8 cellular contexts compared by ENCODE assay signal in the genomic region with DNA sequence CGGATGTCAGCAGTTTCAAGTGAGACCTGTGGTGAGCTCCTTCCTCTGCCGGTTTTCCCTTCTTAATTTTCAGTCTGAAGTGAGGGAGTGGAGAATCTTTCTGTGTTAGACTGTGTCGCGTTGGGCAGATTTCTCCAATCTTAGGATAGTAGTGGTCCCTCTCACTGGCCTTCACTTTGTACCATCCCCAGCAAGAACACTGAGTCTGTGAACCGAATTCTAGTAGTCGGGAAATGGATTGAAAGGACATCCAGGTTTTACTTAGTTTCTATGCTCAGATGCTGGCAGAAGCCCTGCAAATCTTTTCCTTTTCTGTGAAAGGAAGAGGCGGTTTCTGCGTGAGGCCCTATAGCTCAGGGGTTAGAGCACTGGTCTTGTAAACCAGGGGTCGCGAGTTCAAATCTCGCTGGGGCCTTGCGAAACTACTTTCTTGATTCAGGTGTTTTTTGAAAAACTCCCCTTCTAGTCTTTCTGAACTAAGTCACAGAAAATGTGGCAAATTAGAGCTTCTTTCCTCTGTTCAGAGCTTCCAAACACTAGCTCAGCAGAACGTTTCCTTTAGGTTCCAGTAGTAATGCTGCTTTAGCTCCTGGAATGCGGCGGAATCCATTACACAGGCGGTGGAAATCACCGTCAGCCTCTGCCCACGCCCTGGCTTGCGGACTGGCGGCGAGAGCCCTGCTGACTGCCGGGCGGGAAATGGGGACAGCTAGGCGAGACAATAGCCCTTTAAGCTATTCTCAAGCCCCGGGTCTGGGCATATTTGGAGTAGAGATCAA. TPM values are rescaled to one million over a fixed set of nuclear protein-coding genes. Genes with fewer than 3 reads are reported as not detected.
A peak's percentile ranks its signal among the peaks of the same experiment; 100 is the strongest.
DNase-seq lines count a peak whose midpoint lies in the region; ATAC-seq and TF ChIP-seq lines count a peak whose summit lies in the region.

No MANE protein-coding gene starts in this region.

- H3K79me2 ChIP-seq in OCI-LY3 (ENCODE audit: low read length): no peaks in the 10 kb centered on the region

- H3K4me1 ChIP-seq in OCI-LY3 (ENCODE audit: low read length) (peaks cover 10% of the 10 kb centered on the region), mucosa of stomach (ENCODE audit: control insufficient read depth, insufficient read depth, low read length) (peaks cover 20% of the 10 kb centered on the region)

- no peaks in the 10 kb centered on the region for H3K9me3 ChIP-seq in OCI-LY3 (ENCODE audit: insufficient read depth, low read length)
- H3K9me3 ChIP-seq in mucosa of stomach (ENCODE audit: control insufficient read depth, low read length): no peaks in the 10 kb centered on the region

- no peaks in the 10 kb centered on the region for H3K27me3 ChIP-seq in OCI-LY3 (ENCODE audit: low read depth, low read length)
- H3K27me3 ChIP-seq in mucosa of stomach (ENCODE audit: control insufficient read depth, insufficient read depth, low read length): no peaks in the 10 kb centered on the region

- DNase-seq in NCI-H1417 (lab: John Stamatoyannopoulos, UW) (peak in 2 of 3 experiments; percentile 51 to 82), NCI-H1417 treated with DMSO at 0.1 percent for 48 hours (lab: John Stamatoyannopoulos, UW) (no peak), activated T-cell treated with anti-CD3 and anti-CD28 coated beads for 24 hours (ENCODE audit: low read depth) (peak; percentile 87)
- peak; percentile 75 for DNase-seq in stimulated activated CD8-positive, alpha-beta memory T cell treated with anti-CD3 and anti-CD28 coated beads, Interleukin-4, amount 100 ng/mL, for 24 hours (ENCODE audit: low read depth)

- H3K36me3 ChIP-seq in OCI-LY3 (replicated peaks; ENCODE audit: low read depth, low read length): no peaks in the 10 kb centered on the region
- H3K36me3 ChIP-seq in mucosa of stomach (ENCODE audit: control insufficient read depth, insufficient read depth, low read length): no peaks in the 10 kb centered on the region

- no peaks in the 10 kb centered on the region for H4K20me1 ChIP-seq in OCI-LY3 (ENCODE audit: insufficient read depth, low read length)

- TF ChIP-seq CTCF in OCI-LY3 (IDR thresholded peaks at IDR 0.05; ENCODE audit: low read depth, low read length): no peak

- peak overlapping the region; percentile 99 for H3K9ac ChIP-seq in OCI-LY3 (ENCODE audit: low read length)
- H3K9ac ChIP-seq in mucosa of stomach (ENCODE audit: low read length): peak overlapping the region; percentile 99

- peak overlapping the region; percentile 97 for H3K4me3 ChIP-seq in OCI-LY3 (ENCODE audit: low read length)
- H3K4me3 ChIP-seq in mucosa of stomach (ENCODE audit: low read length): peak overlapping the region; percentile 91

- peak overlapping the region; percentile 43 for H2AFZ ChIP-seq in OCI-LY3 (ENCODE audit: low read depth, low read length)

- peak overlapping the region; percentile 93 for H3K4me2 ChIP-seq in OCI-LY3 (ENCODE audit: low read length)

- peak overlapping the region; percentile 98 for H3K27ac ChIP-seq in OCI-LY3 (ENCODE audit: low read length)

- ATAC-seq in HG03378 (IDR thresholded peaks at IDR 0.05; ENCODE audit: unreplicated experiment) (peak; percentile 24), esophagus mucosa (peak; percentile 57)

RNA-seq across cellular contexts. Expression of a gene that starts 2.8 kb away (rescaled TPM):
- 1.7 TPM for total RNA-seq in esophagus mucosa

RNA-seq across cellular contexts. Expression of a gene that starts 7.0 kb away (rescaled TPM):
- total RNA-seq in esophagus mucosa: 2.3 TPM

RNA-seq across cellular contexts. Expression of a gene that starts 40.0 kb away (rescaled TPM):
- not detected for total RNA-seq in esophagus mucosa
